ENCODE assay signal across 22 cellular contexts in genomic region chr1:8631163-8631562, GRCh38.
DNase-seq lines count a peak whose midpoint lies in the region; ATAC-seq and TF ChIP-seq lines count a peak whose summit lies in the region.
"Had no signal": no experiment of that assay in that cellular context is flagged by ENCODE, and none has a peak within 500 bp of the region (broad histone marks: within the 10 kb centered on the region; RNA-seq: fewer than 3 reads in every experiment).

No MANE protein-coding gene starts in this region.

- H3K27ac ChIP-seq in GM23338 (ENCODE audit: low read depth) (no peak overlapping the region), VCaP (peak overlapping the region; percentile 75)
- H3K27ac ChIP-seq: sigmoid colon, upper lobe of left lung had no signal

- H3K4me1 ChIP-seq in GM23338 (ENCODE audit: insufficient read depth): peaks cover 63% of the 10 kb centered on the region
- H3K4me1 ChIP-seq: BE2C had no signal

- H3K4me3 ChIP-seq in GM23338: no peak overlapping the region
- H3K4me3 ChIP-seq: K562, sigmoid colon, upper lobe of left lung had no signal

- peaks cover 100% of the 10 kb centered on the region for H3K79me2 ChIP-seq in GM23338 (replicated peaks; ENCODE audit: insufficient read depth)

- 0 out of 2 replicates have a peak overlapping the region, but pooled peaks have one; percentile 5 for H3K4me2 ChIP-seq in GM23338

- H3K27me3 Mint-ChIP-seq in GM23338 (ENCODE audit: insufficient read depth, low read depth, poor library complexity): peaks cover 3% of the 10 kb centered on the region
- no peaks in the 10 kb centered on the region for H3K27me3 Mint-ChIP-seq in progenitor cell of endocrine pancreas
- H3K27me3 Mint-ChIP-seq: stimulated activated naive CD8-positive, alpha-beta T cell treated with anti-CD3 and anti-CD28 coated beads, Interleukin-15, amount 100 ng/mL, for 72 hours had no signal

- H3K4me3 Mint-ChIP-seq in GM23338 (no peak overlapping the region), progenitor cell of endocrine pancreas (ENCODE audit: low read depth) (no peak overlapping the region)
- H3K4me3 Mint-ChIP-seq: activated T-cell treated with anti-CD3 and anti-CD28 coated beads, Interleukin-2, amount 50 U/mL, for 72 hours; stimulated activated naive CD8-positive, alpha-beta T cell treated with anti-CD3 and anti-CD28 coated beads, Interleukin-15, amount 100 ng/mL, for 72 hours; T-helper 1 cell treated with Interleukin-12 subunit alpha and Interleukin-12 subunit beta and Interleukin-4 antibody, amounts not matched to agents 30 μg/mL and 1 μg/mL, for 36 hours had no signal

- H3K27ac Mint-ChIP-seq in GM23338 (no peak overlapping the region), progenitor cell of endocrine pancreas (peak overlapping the region; percentile 58)
- H3K27ac Mint-ChIP-seq: activated naive CD4-positive, alpha-beta T cell treated with anti-CD3 and anti-CD28 coated beads, Interleukin-2, amount 50 U/mL, for 72 hours; activated T-cell treated with anti-CD3 and anti-CD28 coated beads, Interleukin-2, amount 50 U/mL, for 72 hours; stimulated activated naive CD8-positive, alpha-beta T cell treated with anti-CD3 and anti-CD28 coated beads, Interleukin-15, amount 100 ng/mL, for 72 hours; T-helper 1 cell treated with Interleukin-12 subunit alpha and Interleukin-12 subunit beta and Interleukin-4 antibody, amounts not matched to agents 30 μg/mL and 1 μg/mL, for 36 hours had no signal

- H3K9me3 Mint-ChIP-seq in GM23338 (no peaks in the 10 kb centered on the region), progenitor cell of endocrine pancreas (ENCODE audit: low read depth) (no peaks in the 10 kb centered on the region)
- H3K9me3 Mint-ChIP-seq: stimulated activated naive CD8-positive, alpha-beta T cell treated with anti-CD3 and anti-CD28 coated beads, Interleukin-15, amount 100 ng/mL, for 72 hours; T-helper 1 cell treated with Interleukin-12 subunit alpha and Interleukin-12 subunit beta and Interleukin-4 antibody, amounts not matched to agents 30 μg/mL and 1 μg/mL, for 36 hours had no signal

- ATAC-seq in GM23338 (peak; percentile 14; the same call in 1 of the 3 replicates), left ventricle myocardium superior (peak; percentile 49), GM19467 (IDR thresholded peaks at IDR 0.05; ENCODE audit: unreplicated experiment) (no peak)
- ATAC-seq: activated naive CD4-positive, alpha-beta T cell treated with anti-CD3 and anti-CD28 coated beads, Interleukin-2, amount 50 U/mL, for 72 hours; activated T-cell treated with anti-CD3 and anti-CD28 coated beads, Interleukin-2, amount 50 U/mL, for 72 hours; K562; left colon; stimulated activated naive CD8-positive, alpha-beta T cell treated with anti-CD3 and anti-CD28 coated beads, Interleukin-15, amount 100 ng/mL, for 72 hours had no signal

- no peaks in the 10 kb centered on the region for H3K36me3 ChIP-seq in GM23338 (ENCODE audit: insufficient read depth)
- H3K36me3 ChIP-seq: BE2C, sigmoid colon, upper lobe of left lung had no signal

- TF ChIP-seq CTCF in GM23338 (conservative IDR thresholded peaks at IDR 0.05; ENCODE audit: low read depth in 2 of 2) (no peak), VCaP (conservative IDR thresholded peaks at IDR 0.05) (no peak), progenitor cell of endocrine pancreas (IDR thresholded peaks at IDR 0.05; ENCODE audit: unreplicated experiment) (no peak)

- intact Hi-C loops in left ventricle myocardium superior (cut with micrococcal nuclease): no loop called here

- no peak for DNase-seq in GM23338 (ENCODE audit: low spot score)
- DNase-seq in left ventricle myocardium superior: no peak
- DNase-seq in progenitor cell of endocrine pancreas (ENCODE audit: low spot score, unreplicated experiment): no peak
- DNase-seq in T-helper 2 cell: no peak
- DNase-seq in SW480 (ENCODE audit: low spot score): no peak
- DNase-seq: activated T-cell treated with anti-CD3 and anti-CD28 coated beads, Interleukin-2, amount 50 U/mL, for 72 hours; BE2C; Caco-2; dermis blood vessel endothelial cell; foreskin fibroblast; left colon; NCI-H1092 treated with DMSO at 0.1 percent for 48 hours; NCI-H524; SHP77; sigmoid colon; stimulated activated naive CD8-positive, alpha-beta T cell treated with anti-CD3 and anti-CD28 coated beads, Interleukin-15, amount 100 ng/mL, for 72 hours; upper lobe of left lung had no signal

- H3K36me3 Mint-ChIP-seq in GM23338 (ENCODE audit: low read depth) (no peaks in the 10 kb centered on the region), progenitor cell of endocrine pancreas (ENCODE audit: insufficient read depth) (peaks cover 7% of the 10 kb centered on the region)

- H3K27me3 ChIP-seq in GM23338 (ENCODE audit: insufficient read depth): no peaks in the 10 kb centered on the region
- H3K27me3 ChIP-seq: BE2C, sigmoid colon, upper lobe of left lung had no signal

- H3K4me1 Mint-ChIP-seq in GM23338 (peaks cover 52% of the 10 kb centered on the region), progenitor cell of endocrine pancreas (ENCODE audit: low read depth) (peaks cover 63% of the 10 kb centered on the region)

- H3F3A ChIP-seq in GM23338 (replicated peaks; ENCODE audit: low read depth): no peaks in the 10 kb centered on the region

- H3K9me2 ChIP-seq in GM23338 (ENCODE audit: insufficient read depth): no peaks in the 10 kb centered on the region

- H4K20me1 ChIP-seq in GM23338 (replicated peaks; ENCODE audit: insufficient read depth): peaks cover 71% of the 10 kb centered on the region

- H2AFZ ChIP-seq in GM23338: no peak overlapping the region

TF ChIP-seq in GM23338, 12 proteins besides CTCF, POLR2A, EP300 and RAD21 (continues in another document):
- no peak for TF ChIP-seq STAT1 (IDR thresholded peaks at IDR 0.05; ENCODE audit: unreplicated experiment)
- no peak for TF ChIP-seq EZH2phosphoT487 (IDR thresholded peaks at IDR 0.05; ENCODE audit: unreplicated experiment)
- no peak for TF ChIP-seq ETS1 (IDR thresholded peaks at IDR 0.05)
- TF ChIP-seq, protein P1, sequence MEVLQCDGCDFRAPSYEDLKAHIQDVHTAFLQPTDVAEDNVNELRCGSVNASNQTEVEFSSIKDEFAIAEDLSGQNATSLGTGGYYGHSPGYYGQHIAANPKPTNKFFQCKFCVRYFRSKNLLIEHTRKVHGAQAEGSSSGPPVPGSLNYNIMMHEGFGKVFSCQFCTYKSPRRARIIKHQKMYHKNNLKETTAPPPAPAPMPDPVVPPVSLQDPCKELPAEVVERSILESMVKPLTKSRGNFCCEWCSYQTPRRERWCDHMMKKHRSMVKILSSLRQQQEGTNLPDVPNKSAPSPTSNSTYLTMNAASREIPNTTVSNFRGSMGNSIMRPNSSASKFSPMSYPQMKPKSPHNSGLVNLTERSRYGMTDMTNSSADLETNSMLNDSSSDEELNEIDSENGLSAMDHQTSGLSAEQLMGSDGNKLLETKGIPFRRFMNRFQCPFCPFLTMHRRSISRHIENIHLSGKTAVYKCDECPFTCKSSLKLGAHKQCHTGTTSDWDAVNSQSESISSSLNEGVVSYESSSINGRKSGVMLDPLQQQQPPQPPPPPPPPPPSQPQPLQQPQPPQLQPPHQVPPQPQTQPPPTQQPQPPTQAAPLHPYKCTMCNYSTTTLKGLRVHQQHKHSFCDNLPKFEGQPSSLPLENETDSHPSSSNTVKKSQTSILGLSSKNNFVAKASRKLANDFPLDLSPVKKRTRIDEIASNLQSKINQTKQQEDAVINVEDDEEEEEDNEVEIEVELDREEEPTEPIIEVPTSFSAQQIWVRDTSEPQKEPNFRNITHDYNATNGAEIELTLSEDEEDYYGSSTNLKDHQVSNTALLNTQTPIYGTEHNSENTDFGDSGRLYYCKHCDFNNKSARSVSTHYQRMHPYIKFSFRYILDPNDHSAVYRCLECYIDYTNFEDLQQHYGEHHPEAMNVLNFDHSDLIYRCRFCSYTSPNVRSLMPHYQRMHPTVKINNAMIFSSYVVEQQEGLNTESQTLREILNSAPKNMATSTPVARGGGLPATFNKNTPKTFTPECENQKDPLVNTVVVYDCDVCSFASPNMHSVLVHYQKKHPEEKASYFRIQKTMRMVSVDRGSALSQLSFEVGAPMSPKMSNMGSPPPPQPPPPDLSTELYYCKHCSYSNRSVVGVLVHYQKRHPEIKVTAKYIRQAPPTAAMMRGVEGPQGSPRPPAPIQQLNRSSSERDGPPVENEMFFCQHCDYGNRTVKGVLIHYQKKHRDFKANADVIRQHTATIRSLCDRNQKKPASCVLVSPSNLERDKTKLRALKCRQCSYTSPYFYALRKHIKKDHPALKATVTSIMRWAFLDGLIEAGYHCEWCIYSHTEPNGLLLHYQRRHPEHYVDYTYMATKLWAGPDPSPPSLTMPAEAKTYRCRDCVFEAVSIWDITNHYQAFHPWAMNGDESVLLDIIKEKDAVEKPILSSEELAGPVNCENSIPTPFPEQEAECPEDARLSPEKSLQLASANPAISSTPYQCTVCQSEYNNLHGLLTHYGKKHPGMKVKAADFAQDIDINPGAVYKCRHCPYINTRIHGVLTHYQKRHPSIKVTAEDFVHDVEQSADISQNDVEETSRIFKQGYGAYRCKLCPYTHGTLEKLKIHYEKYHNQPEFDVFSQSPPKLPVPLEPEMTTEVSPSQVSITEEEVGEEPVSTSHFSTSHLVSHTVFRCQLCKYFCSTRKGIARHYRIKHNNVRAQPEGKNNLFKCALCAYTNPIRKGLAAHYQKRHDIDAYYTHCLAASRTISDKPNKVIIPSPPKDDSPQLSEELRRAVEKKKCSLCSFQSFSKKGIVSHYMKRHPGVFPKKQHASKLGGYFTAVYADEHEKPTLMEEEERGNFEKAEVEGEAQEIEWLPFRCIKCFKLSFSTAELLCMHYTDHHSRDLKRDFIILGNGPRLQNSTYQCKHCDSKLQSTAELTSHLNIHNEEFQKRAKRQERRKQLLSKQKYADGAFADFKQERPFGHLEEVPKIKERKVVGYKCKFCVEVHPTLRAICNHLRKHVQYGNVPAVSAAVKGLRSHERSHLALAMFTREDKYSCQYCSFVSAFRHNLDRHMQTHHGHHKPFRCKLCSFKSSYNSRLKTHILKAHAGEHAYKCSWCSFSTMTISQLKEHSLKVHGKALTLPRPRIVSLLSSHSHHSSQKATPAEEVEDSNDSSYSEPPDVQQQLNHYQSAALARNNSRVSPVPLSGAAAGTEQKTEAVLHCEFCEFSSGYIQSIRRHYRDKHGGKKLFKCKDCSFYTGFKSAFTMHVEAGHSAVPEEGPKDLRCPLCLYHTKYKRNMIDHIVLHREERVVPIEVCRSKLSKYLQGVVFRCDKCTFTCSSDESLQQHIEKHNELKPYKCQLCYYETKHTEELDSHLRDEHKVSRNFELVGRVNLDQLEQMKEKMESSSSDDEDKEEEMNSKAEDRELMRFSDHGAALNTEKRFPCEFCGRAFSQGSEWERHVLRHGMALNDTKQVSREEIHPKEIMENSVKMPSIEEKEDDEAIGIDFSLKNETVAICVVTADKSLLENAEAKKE (CRISPR knock-in tag; IDR thresholded peaks at IDR 0.05): no peak
